10 cellular contexts compared by ENCODE assay signal in genomic region chr1:8152731-8153702, GRCh38.
DNase-seq lines count a peak whose midpoint lies in the region; ATAC-seq, FAIRE-seq and TF ChIP-seq lines count a peak whose summit lies in the region.
"Had no signal": no experiment of that assay in that cellular context is flagged by ENCODE, and none has a peak within 500 bp of the region (broad histone marks: within the 10 kb centered on the region; RNA-seq: fewer than 3 reads in every experiment).

No MANE protein-coding gene starts in this region.

- H4K91ac ChIP-seq in H1 (replicated peaks; ENCODE audit: insufficient read length, low read length), result no peak overlapping the region

- H3K14ac ChIP-seq in H1 (ENCODE audit: insufficient read length), result no peak overlapping the region

- 0 out of 2 replicates have a peak overlapping the region, but pooled peaks have one; percentile 65 for H2BK15ac ChIP-seq in H1 (ENCODE audit: low read length)

- H2BK20ac ChIP-seq in H1 (ENCODE audit: low read length), result 0 out of 2 replicates have a peak overlapping the region, but pooled peaks have one; percentile 21

- H3K4me3 Mint-ChIP-seq in stimulated activated memory B cell treated with anti-CD40 and anti-IgM and Interleukin-4, amounts not matched to agents 10 μg/mL and 1 μg/mL and 100 μg/mL, for 72 hours, result no peak overlapping the region

- peaks cover 62% of the 10 kb centered on the region for H3K27me3 Mint-ChIP-seq in stimulated activated memory B cell treated with anti-CD40 and anti-IgM and Interleukin-4, amounts not matched to agents 10 μg/mL and 1 μg/mL and 100 μg/mL, for 72 hours

- 93% methylated on average over 19 of the region's 19 CpGs; no CpG with 5 or more reads in 1 of the 2 experiments for WGBS in H1 (ENCODE audit: extremely low coverage in 1 of 2, insufficient coverage in 1 of 2, insufficient read length in 1 of 2, insufficient replicate concordance in 2 of 2, low coverage in 1 of 2, low lambda C conversion rate in 2 of 2, missing lambda C conversion rate in 1 of 2), 2 experiments
- WGBS in lower leg skin, 2 donors, result 84% methylated on average over 19 of the region's 19 CpGs
- 71 to 80% methylated on average over 19 of the region's 19 CpGs for WGBS in sigmoid colon, 2 donors

- H3K36me3 ChIP-seq in H1 (ENCODE audit: control insufficient read depth in 2 of 4, insufficient read depth in 4 of 4, low read length in 3 of 4) (no peaks in the 10 kb centered on the region), WERI-Rb-1 (no peaks in the 10 kb centered on the region), sigmoid colon (no peaks in the 10 kb centered on the region)
- H3K36me3 ChIP-seq: HAP-1 had no signal

- no peak overlapping the region for H4K8ac ChIP-seq in H1 (ENCODE audit: extremely low read depth, insufficient read depth, low read length)

- TF ChIP-seq CTCF in H1 (IDR thresholded peaks at IDR 0.05; ENCODE audit: control extremely low read depth in 1 of 3, insufficient read depth in 1 of 3, low read depth in 1 of 3, low read length in 3 of 3), result no peak
- no peak for TF ChIP-seq CTCF in WERI-Rb-1 (IDR thresholded peaks at IDR 0.05; ENCODE audit: low read depth, low read length)
- no peak for TF ChIP-seq CTCF in lower leg skin (IDR thresholded peaks at IDR 0.05)
- no peak for TF ChIP-seq CTCF in sigmoid colon (IDR thresholded peaks at IDR 0.05)

- no peak overlapping the region for H3K4ac ChIP-seq in H1 (replicated peaks; ENCODE audit: insufficient read length, low read depth, low read length)

- DNase-seq in T-helper 1 cell, result peak in 4 of 5 donors; percentile 41 to 76 (median 49)
- peak; percentile 17 for DNase-seq in activated T-cell treated with anti-CD3 and anti-CD28 coated beads for 24 hours (ENCODE audit: low read depth)
- no peak for DNase-seq in H1 (ENCODE audit: low read depth in 1 of 2, low spot score in 2 of 2)
- DNase-seq in WERI-Rb-1, result no peak
- DNase-seq in lower leg skin (ENCODE audit: low spot score in 2 of 2), result no peak
- no peak for DNase-seq in sigmoid colon
- DNase-seq in HTR-8/SVneo (ENCODE audit: insufficient read length, low spot score), result no peak
- DNase-seq: DMS79 treated with DMSO at 0.1 percent for 48 hours had no signal

- intact Hi-C loops in lower leg skin (cut with DNase I; ENCODE audit: low total_unique reads) (no loop called here), sigmoid colon (cut with DNase I) (no loop called here)

- no peak overlapping the region for H4K5ac ChIP-seq in H1 (ENCODE audit: insufficient read length, low read depth, low read length)

- no peaks in the 10 kb centered on the region for H3K36me3 Mint-ChIP-seq in stimulated activated memory B cell treated with anti-CD40 and anti-IgM and Interleukin-4, amounts not matched to agents 10 μg/mL and 1 μg/mL and 100 μg/mL, for 72 hours

- no peaks in the 10 kb centered on the region for H3K79me2 ChIP-seq in H1 (ENCODE audit: control insufficient read depth in 1 of 2, insufficient read depth in 2 of 2, low read length in 2 of 2)

- no peaks in the 10 kb centered on the region for H3K23me2 ChIP-seq in H1 (ENCODE audit: low read depth, low read length)

- no peak overlapping the region for H3K27ac Mint-ChIP-seq in stimulated activated memory B cell treated with anti-CD40 and anti-IgM and Interleukin-4, amounts not matched to agents 10 μg/mL and 1 μg/mL and 100 μg/mL, for 72 hours

- no peaks in the 10 kb centered on the region for H3K27me3 ChIP-seq in H1 (replicated peaks in 1 of 4; ENCODE audit: control insufficient read depth in 3 of 4, extremely low read depth in 1 of 4, insufficient read depth in 3 of 4, low read length in 3 of 4)
- H3K27me3 ChIP-seq in WERI-Rb-1 (ENCODE audit: insufficient read depth, low read depth, severe bottlenecking), result no peaks in the 10 kb centered on the region
- no peaks in the 10 kb centered on the region for H3K27me3 ChIP-seq in sigmoid colon

- H3K9me3 Mint-ChIP-seq in stimulated activated memory B cell treated with anti-CD40 and anti-IgM and Interleukin-4, amounts not matched to agents 10 μg/mL and 1 μg/mL and 100 μg/mL, for 72 hours, result peaks cover 4% of the 10 kb centered on the region

- no peak overlapping the region for H3K56ac ChIP-seq in H1 (replicated peaks; ENCODE audit: insufficient read length, low read depth, low read length)

- H2BK5ac ChIP-seq in H1 (ENCODE audit: low read depth, low read length), result no peak overlapping the region

- H2AK5ac ChIP-seq in H1 (ENCODE audit: low read depth, low read length), result no peak overlapping the region

- H2BK12ac ChIP-seq in H1 (ENCODE audit: low read depth, low read length), result no peak overlapping the region; the same call in 1 of the 2 replicates

- H3K9me3 ChIP-seq in H1 (ENCODE audit: insufficient read depth in 2 of 2, low read depth in 1 of 2, low read length in 1 of 2) (peaks cover 0 to 2% of the 10 kb centered on the region in 2 experiments; a peak in 1 of 4 replicates), WERI-Rb-1 (ENCODE audit: severe bottlenecking) (peaks cover 10% of the 10 kb centered on the region), sigmoid colon (no peaks in the 10 kb centered on the region)
- H3K9me3 ChIP-seq: HAP-1 had no signal

- TF ChIP-seq POLR2A in H1 (IDR thresholded peaks at IDR 0.05; ENCODE audit: control extremely low read depth in 1 of 2, low read depth in 2 of 2, low read length in 2 of 2) (no peak), lower leg skin (IDR thresholded peaks at IDR 0.05) (no peak), sigmoid colon (IDR thresholded peaks at IDR 0.05) (no peak)

- no peaks in the 10 kb centered on the region for H3K79me1 ChIP-seq in H1 (ENCODE audit: low read depth, low read length)

- POLR2A ChIA-PET in H1 (lab: Charles Lee; ENCODE audit: partially characterized antibody), result interaction anchor here (1.2 kb wide), 1 partner anchor 10 kb away, joined by 3 read pairs; no protein-coding TSS in a partner anchor

- H3K4me3 ChIP-seq in H1 (ENCODE audit: extremely low read depth in 1 of 4, insufficient read depth in 2 of 4, low read depth in 3 of 4, low read length in 4 of 4), result no peak overlapping the region
- no peak overlapping the region for H3K4me3 ChIP-seq in WERI-Rb-1 (ENCODE audit: low read depth, low read length)
- no peak overlapping the region for H3K4me3 ChIP-seq in lower leg skin (ENCODE audit: low read depth, poor library complexity, severe bottlenecking)
- no peak overlapping the region for H3K4me3 ChIP-seq in sigmoid colon
- H3K4me3 ChIP-seq: HAP-1 had no signal

- ATAC-seq in stimulated activated memory B cell treated with anti-CD40 and anti-IgM and Interleukin-4, amounts not matched to agents 10 μg/mL and 1 μg/mL and 100 μg/mL, for 72 hours, result peak; percentile 36

- no peak overlapping the region for H3K4me2 ChIP-seq in H1 (ENCODE audit: insufficient read depth in 1 of 2, low read depth in 2 of 2, low read length in 2 of 2)

- no peaks in the 10 kb centered on the region for H4K20me1 ChIP-seq in H1 (replicated peaks in 1 of 2; ENCODE audit: control insufficient read depth in 1 of 2, insufficient read depth in 2 of 2, low read length in 2 of 2)

- FAIRE-seq in H1 (lab: Jason Lieb, UNC), result no peak
- FAIRE-seq in HTR-8/SVneo (lab: Jason Lieb, UNC), result no peak

- no peak overlapping the region for H3K18ac ChIP-seq in H1 (ENCODE audit: extremely low read depth, low read length)

- H3K9ac ChIP-seq in H1 (replicated peaks in 1 of 4; ENCODE audit: extremely low read depth in 1 of 4, low read depth in 3 of 4, low read length in 3 of 4), result no peak overlapping the region

- no peaks in the 10 kb centered on the region for H3K4me1 Mint-ChIP-seq in stimulated activated memory B cell treated with anti-CD40 and anti-IgM and Interleukin-4, amounts not matched to agents 10 μg/mL and 1 μg/mL and 100 μg/mL, for 72 hours

- no peak for TF ChIP-seq RAD21 in H1 (IDR thresholded peaks at IDR 0.05 in 1 of 2, conservative IDR thresholded peaks at IDR 0.05 in 1 of 2; ENCODE audit: low read depth in 2 of 2, low read length in 2 of 2)

- H2AFZ ChIP-seq in H1 (ENCODE audit: low read length), result no peak overlapping the region

- no peak overlapping the region for H3K27ac ChIP-seq in H1 (ENCODE audit: low read depth, low read length)
- H3K27ac ChIP-seq in WERI-Rb-1, result no peak overlapping the region
- H3K27ac ChIP-seq in sigmoid colon, result peak overlapping the region in 1 of 4 donors; percentile 85

- no peak overlapping the region for H3K23ac ChIP-seq in H1 (ENCODE audit: insufficient read length)

- no peak overlapping the region for H2BK120ac ChIP-seq in H1 (replicated peaks; ENCODE audit: low read depth, low read length)

- CTCF ChIA-PET in H1 (lab: Charles Lee; ENCODE audit: partially characterized antibody), result interaction anchor here (0.9 to 2.3 kb wide), 3 partner anchors 12 to 141 kb away, joined by 3 to 11 read pairs (median 3); no protein-coding TSS in a partner anchor

- peaks cover 0 to 2% (median 0%) of the 10 kb centered on the region in 4 experiments; a peak in 3 of 7 replicates for H3K4me1 ChIP-seq in H1 (replicated peaks in 1 of 4; ENCODE audit: control insufficient read depth in 3 of 4, insufficient read depth in 4 of 4, low read length in 3 of 4)
- H3K4me1 ChIP-seq in sigmoid colon, result peaks cover 0 to 15% (median 8%) of the 10 kb centered on the region in 4 donors

- TF ChIP-seq EP300 in H1 (IDR thresholded peaks at IDR 0.05; ENCODE audit: borderline replicate concordance in 1 of 2, low read depth in 2 of 2, low read length in 2 of 2), result no peak
- TF ChIP-seq EP300 in sigmoid colon (IDR thresholded peaks at IDR 0.05), result no peak

Comparison
In these comparisons a context has a peak if more than half of its experiments do, and no peak if none do; other contexts are left out.
1. DNase-seq: peak in T-helper 1 cell (4 of 5) and activated T-cell treated with anti-CD3 and anti-CD28 coated beads for 24 hours (single experiment); none in H1 (0 of 2), WERI-Rb-1 (single experiment), lower leg skin (0 of 2), sigmoid colon (single experiment) and HTR-8/SVneo (single experiment).